18 cellular contexts compared by ENCODE assay signal in the genomic region with DNA sequence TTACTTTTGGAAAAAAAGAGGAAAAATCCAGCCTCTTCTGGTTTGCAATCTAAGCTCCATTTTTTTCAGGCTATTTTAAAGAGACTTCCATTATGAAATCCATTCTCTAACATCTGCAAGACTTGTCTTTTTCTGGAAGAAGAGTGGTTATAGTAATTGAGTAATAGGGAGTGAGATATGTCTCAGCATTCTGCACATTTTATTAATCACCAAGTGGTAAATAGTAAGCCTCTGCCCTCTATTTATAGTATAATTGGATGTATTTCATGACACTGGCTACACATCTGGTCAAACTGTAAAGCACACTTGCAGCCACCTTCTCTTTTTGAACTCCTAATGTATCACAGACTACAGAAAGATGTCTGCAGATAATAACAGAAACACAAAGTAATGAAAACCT.
DNase-seq lines count a peak whose midpoint lies in the region; FAIRE-seq and TF ChIP-seq lines count a peak whose summit lies in the region.
"Had no signal": no experiment of that assay in that cellular context is flagged by ENCODE, and none has a peak within 500 bp of the region (broad histone marks: within the 10 kb centered on the region; RNA-seq: fewer than 3 reads in every experiment).

No MANE protein-coding gene starts in this region.

- peak overlapping the region; percentile 6 for H2AFZ ChIP-seq in keratinocyte (ENCODE audit: control insufficient read depth, low read length)
- H2AFZ ChIP-seq: PC-9 had no signal

- H3K9ac ChIP-seq in keratinocyte (ENCODE audit: control insufficient read depth, extremely low read depth, insufficient read depth, low read length), result no peak overlapping the region
- H3K9ac ChIP-seq: KMS-11 had no signal

- H3K4me3 ChIP-seq in AG10803 (ENCODE audit: low read length), result no peak overlapping the region
- no peak overlapping the region for H3K4me3 ChIP-seq in keratinocyte (ENCODE audit: control insufficient read depth in 2 of 3, extremely low read depth in 1 of 3, insufficient read depth in 2 of 3, low read depth in 1 of 3, low read length in 3 of 3)
- H3K4me3 ChIP-seq: MG63, PC-9 had no signal

- H3K9me1 ChIP-seq in keratinocyte (ENCODE audit: control insufficient read depth, extremely low read depth, insufficient read depth, low read length), result no peaks in the 10 kb centered on the region

- no peaks in the 10 kb centered on the region for H3K9me3 ChIP-seq in keratinocyte (ENCODE audit: control insufficient read depth, low read depth, low read length)
- H3K9me3 ChIP-seq: MG63 had no signal

- no peaks in the 10 kb centered on the region for H4K20me1 ChIP-seq in keratinocyte (ENCODE audit: control insufficient read depth, extremely low read depth, insufficient read depth, low read length)

- dilution Hi-C loops in keratinocyte (cut with MboI; ENCODE audit: extremely low pct_ligation_motif_present, low sequenced_read_pairs), result loop anchor here (25.0 kb wide), 1 partner anchor 441 kb away; no protein-coding TSS in a partner anchor

- no peak for FAIRE-seq in keratinocyte (lab: Jason Lieb, UNC)
- FAIRE-seq: HepG2 had no signal

- no peak for TF ChIP-seq CTCF in AG10803 (conservative IDR thresholded peaks at IDR 0.05; ENCODE audit: low read length)
- TF ChIP-seq CTCF in keratinocyte (optimal IDR thresholded peaks at IDR 0.05 in 1 of 3, IDR thresholded peaks at IDR 0.05 in 1 of 3, conservative IDR thresholded peaks at IDR 0.05 in 1 of 3; ENCODE audit: extremely low read depth in 1 of 3, insufficient read depth in 2 of 3, low read length in 3 of 3), result no peak

- H3K4me1 ChIP-seq in keratinocyte (ENCODE audit: control insufficient read depth, extremely low read depth, insufficient read depth, low read length), result peaks cover 16% of the 10 kb centered on the region

- H3K79me2 ChIP-seq in keratinocyte (ENCODE audit: control insufficient read depth, insufficient read depth, low read length), result no peaks in the 10 kb centered on the region

- H3K27ac ChIP-seq in keratinocyte (ENCODE audit: control insufficient read depth, insufficient read depth, low read length), result no peak overlapping the region
- H3K27ac ChIP-seq: KMS-11, PC-9 had no signal

- no peaks in the 10 kb centered on the region for H3K27me3 ChIP-seq in keratinocyte (ENCODE audit: control insufficient read depth, extremely low read depth, insufficient read depth, low read length)
- H3K27me3 ChIP-seq: MG63 had no signal

- no peaks in the 10 kb centered on the region for H3K36me3 ChIP-seq in keratinocyte (ENCODE audit: control insufficient read depth in 2 of 2, extremely low read depth in 1 of 2, insufficient read depth in 2 of 2, low read length in 2 of 2)
- H3K36me3 ChIP-seq: MG63 had no signal

- H3K4me2 ChIP-seq in keratinocyte (ENCODE audit: control insufficient read depth, extremely low read depth, insufficient read depth, low read depth, low read length), result no peak overlapping the region
- H3K4me2 ChIP-seq: KMS-11, PC-9 had no signal

- DNase-seq in AG10803 (ENCODE audit: low read depth), result peak; percentile 88
- peak; percentile 67 for DNase-seq in HCEC 1CT
- DNase-seq in amniotic epithelial cell (ENCODE audit: low read depth), result peak; percentile 58
- no peak for DNase-seq in keratinocyte (ENCODE audit: low read depth, low spot score)
- DNase-seq in midbrain (lab: John Stamatoyannopoulos, UW), result no peak
- DNase-seq in SIG-M5 treated with dmso at 0.1 percent for 504 hours (lab: John Stamatoyannopoulos, UW; ENCODE audit: unreplicated experiment), result no peak
- DNase-seq in cortex of kidney (lab: John Stamatoyannopoulos, UW), result no peak
- DNase-seq: C1 segment of cervical spinal cord, EL, H7, MG63, NCI-H1417, NCI-H2081, NCI-H2227 treated with DMSO at 0.1 percent for 48 hours, NCI-H526 treated with DMSO at 0.1 percent for 48 hours, PC-9 had no signal

Comparison
In these comparisons a context has a peak if more than half of its experiments do, and no peak if none do; other contexts are left out.
1. DNase-seq: peak in AG10803 (single experiment), HCEC 1CT (single experiment) and amniotic epithelial cell (single experiment); none in keratinocyte (single experiment), midbrain (single experiment), SIG-M5 treated with dmso at 0.1 percent for 504 hours (single experiment) and cortex of kidney (single experiment).